In genomic region chr19:6060600-6061391, GRCh38 we compare ENCODE assay signal across 9 cellular contexts. TPM values are rescaled to one million over a fixed set of nuclear protein-coding genes. Genes with fewer than 3 reads are reported as not detected.
DNase-seq lines count a peak whose midpoint lies in the region; ATAC-seq lines count a peak whose summit lies in the region.
"Had no signal": no experiment of that assay in that cellular context is flagged by ENCODE, and none has a peak within 500 bp of the region (broad histone marks: within the 10 kb centered on the region; RNA-seq: fewer than 3 reads in every experiment).

No MANE protein-coding gene starts in this region.

- peak; percentile 15 for DNase-seq in LHCN-M2 (ENCODE audit: low read depth)
- DNase-seq in activated T-cell treated with anti-CD3 and anti-CD28 coated beads, Interleukin-2, amount 50 U/mL, for 24 hours, result peak; percentile 65
- DNase-seq in glomerular visceral epithelial cell (ENCODE audit: extremely low spot score), result peak; percentile 83
- DNase-seq in stimulated activated CD8-positive, alpha-beta memory T cell treated with anti-CD3 and anti-CD28 coated beads, Interleukin-12 subunit alpha, Interleukin-12 subunit beta, amount 100 ng/mL, for 1 hour (ENCODE audit: low read depth), result peak; percentile 23
- no peak for DNase-seq in NCI-H1417 (lab: John Stamatoyannopoulos, UW)
- no peak for DNase-seq in globus pallidus (ENCODE audit: low spot score)

- H3K9me3 Mint-ChIP-seq in activated T-cell treated with anti-CD3 and anti-CD28 coated beads, Interleukin-2, amount 50 U/mL, for 24 hours, result no peaks in the 10 kb centered on the region
- H3K9me3 Mint-ChIP-seq: IgD-negative memory B cell had no signal

- H3K27me3 Mint-ChIP-seq in activated T-cell treated with anti-CD3 and anti-CD28 coated beads, Interleukin-2, amount 50 U/mL, for 24 hours, result peaks cover 2% of the 10 kb centered on the region

- peak overlapping the region; percentile 83 for H3K27ac Mint-ChIP-seq in activated T-cell treated with anti-CD3 and anti-CD28 coated beads, Interleukin-2, amount 50 U/mL, for 24 hours
- H3K27ac Mint-ChIP-seq: IgD-negative memory B cell had no signal

- peak overlapping the region; percentile 40 for H3K4me3 Mint-ChIP-seq in activated T-cell treated with anti-CD3 and anti-CD28 coated beads, Interleukin-2, amount 50 U/mL, for 24 hours

- ATAC-seq in HG03565 (IDR thresholded peaks at IDR 0.05; ENCODE audit: unreplicated experiment), result no peak
- ATAC-seq in GM19328 (IDR thresholded peaks at IDR 0.05; ENCODE audit: unreplicated experiment), result no peak

- H3K36me3 Mint-ChIP-seq in activated T-cell treated with anti-CD3 and anti-CD28 coated beads, Interleukin-2, amount 50 U/mL, for 24 hours (ENCODE audit: low read depth), result no peaks in the 10 kb centered on the region
- H3K36me3 Mint-ChIP-seq: IgD-negative memory B cell had no signal

- H3K4me1 Mint-ChIP-seq in activated T-cell treated with anti-CD3 and anti-CD28 coated beads, Interleukin-2, amount 50 U/mL, for 24 hours (ENCODE audit: low read depth), result peaks cover 72% of the 10 kb centered on the region

RNA-seq across cellular contexts. Expression of gene RFX2, which starts 49.5 kb away (rescaled TPM):
- total RNA-seq in LHCN-M2 (2014; rRNA removed), result 4.1 and 5.7 TPM in 2 replicates
- polyA plus RNA-seq in LHCN-M2 (2012), result 4.9 TPM

Comparison
In these comparisons a context has a peak if more than half of its experiments do, and no peak if none do; other contexts are left out.
1. DNase-seq: peak in LHCN-M2 (single experiment), activated T-cell treated with anti-CD3 and anti-CD28 coated beads, Interleukin-2, amount 50 U/mL, for 24 hours (single experiment), glomerular visceral epithelial cell (single experiment) and stimulated activated CD8-positive, alpha-beta memory T cell treated with anti-CD3 and anti-CD28 coated beads, Interleukin-12 subunit alpha, Interleukin-12 subunit beta, amount 100 ng/mL, for 1 hour (single experiment); none in NCI-H1417 (0 of 3) and globus pallidus (single experiment).